ENCODE assay signal across 1 cellular context in the genomic region with DNA sequence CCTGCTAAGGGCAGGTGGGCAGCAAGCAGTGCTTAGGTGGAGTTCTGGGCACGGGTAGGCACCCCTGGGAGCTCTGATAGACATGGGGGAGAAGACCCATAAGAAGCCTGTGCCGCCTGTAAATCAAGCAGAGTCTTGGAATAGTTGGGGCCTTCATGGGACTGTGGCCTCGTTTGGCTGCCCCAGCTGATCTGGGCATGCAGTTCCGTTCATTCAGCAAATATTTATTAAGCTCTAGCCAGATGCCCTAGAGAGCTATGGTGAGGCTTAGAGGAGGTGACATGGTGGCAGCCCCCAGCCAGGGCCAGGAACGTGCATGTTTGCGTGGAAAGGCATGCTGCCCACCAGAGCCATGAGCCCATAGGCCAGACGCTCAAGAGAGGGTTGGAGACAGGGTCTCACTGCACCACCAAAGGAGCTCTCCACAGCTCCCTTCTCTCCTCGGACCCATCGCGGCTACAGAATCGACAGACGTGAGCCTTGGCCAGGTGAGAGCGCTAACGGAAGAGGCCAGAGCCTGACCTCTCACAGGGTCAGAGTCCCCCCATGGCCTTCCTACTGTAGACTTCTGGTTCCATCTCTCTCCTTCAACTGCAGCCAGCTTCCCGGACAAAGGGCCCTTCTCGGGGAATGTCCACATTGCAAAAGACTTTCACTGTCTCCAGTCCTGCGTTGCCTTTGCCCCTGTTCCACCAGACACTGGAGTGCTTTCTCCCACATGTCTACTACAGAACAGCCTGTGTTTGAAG.
TF ChIP-seq lines count a peak whose summit lies in the region.

No MANE protein-coding gene starts in this region.

TF ChIP-seq in HepG2, 621 proteins besides CTCF, POLR2A, EP300 and RAD21 (continued from another document and continues in another):
- TF ChIP-seq, protein P1, sequence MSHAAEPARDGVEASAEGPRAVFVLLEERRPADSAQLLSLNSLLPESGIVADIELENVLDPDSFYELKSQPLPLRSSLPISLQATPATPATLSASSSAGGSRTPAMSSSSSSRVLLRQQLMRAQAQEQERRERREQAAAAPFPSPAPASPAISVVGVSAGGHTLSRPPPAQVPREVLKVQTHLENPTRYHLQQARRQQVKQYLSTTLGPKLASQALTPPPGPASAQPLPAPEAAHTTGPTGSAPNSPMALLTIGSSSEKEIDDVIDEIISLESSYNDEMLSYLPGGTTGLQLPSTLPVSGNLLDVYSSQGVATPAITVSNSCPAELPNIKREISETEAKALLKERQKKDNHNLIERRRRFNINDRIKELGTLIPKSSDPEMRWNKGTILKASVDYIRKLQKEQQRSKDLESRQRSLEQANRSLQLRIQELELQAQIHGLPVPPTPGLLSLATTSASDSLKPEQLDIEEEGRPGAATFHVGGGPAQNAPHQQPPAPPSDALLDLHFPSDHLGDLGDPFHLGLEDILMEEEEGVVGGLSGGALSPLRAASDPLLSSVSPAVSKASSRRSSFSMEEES (CRISPR knock-in tag; IDR thresholded peaks at IDR 0.05): no peak
- no peak; the same call in 1 of the 2 replicates for TF ChIP-seq MEF2D (CRISPR knock-in tag; IDR thresholded peaks at IDR 0.05)
- TF ChIP-seq SIN3B (IDR thresholded peaks at IDR 0.05; ENCODE audit: low read length): no peak
- TF ChIP-seq, protein P2, sequence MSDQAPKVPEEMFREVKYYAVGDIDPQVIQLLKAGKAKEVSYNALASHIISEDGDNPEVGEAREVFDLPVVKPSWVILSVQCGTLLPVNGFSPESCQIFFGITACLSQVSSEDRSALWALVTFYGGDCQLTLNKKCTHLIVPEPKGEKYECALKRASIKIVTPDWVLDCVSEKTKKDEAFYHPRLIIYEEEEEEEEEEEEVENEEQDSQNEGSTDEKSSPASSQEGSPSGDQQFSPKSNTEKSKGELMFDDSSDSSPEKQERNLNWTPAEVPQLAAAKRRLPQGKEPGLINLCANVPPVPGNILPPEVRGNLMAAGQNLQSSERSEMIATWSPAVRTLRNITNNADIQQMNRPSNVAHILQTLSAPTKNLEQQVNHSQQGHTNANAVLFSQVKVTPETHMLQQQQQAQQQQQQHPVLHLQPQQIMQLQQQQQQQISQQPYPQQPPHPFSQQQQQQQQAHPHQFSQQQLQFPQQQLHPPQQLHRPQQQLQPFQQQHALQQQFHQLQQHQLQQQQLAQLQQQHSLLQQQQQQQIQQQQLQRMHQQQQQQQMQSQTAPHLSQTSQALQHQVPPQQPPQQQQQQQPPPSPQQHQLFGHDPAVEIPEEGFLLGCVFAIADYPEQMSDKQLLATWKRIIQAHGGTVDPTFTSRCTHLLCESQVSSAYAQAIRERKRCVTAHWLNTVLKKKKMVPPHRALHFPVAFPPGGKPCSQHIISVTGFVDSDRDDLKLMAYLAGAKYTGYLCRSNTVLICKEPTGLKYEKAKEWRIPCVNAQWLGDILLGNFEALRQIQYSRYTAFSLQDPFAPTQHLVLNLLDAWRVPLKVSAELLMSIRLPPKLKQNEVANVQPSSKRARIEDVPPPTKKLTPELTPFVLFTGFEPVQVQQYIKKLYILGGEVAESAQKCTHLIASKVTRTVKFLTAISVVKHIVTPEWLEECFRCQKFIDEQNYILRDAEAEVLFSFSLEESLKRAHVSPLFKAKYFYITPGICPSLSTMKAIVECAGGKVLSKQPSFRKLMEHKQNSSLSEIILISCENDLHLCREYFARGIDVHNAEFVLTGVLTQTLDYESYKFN (CRISPR knock-in tag; conservative IDR thresholded peaks at IDR 0.05): no peak; the same call in none of the 2 replicates
- no peak for TF ChIP-seq MEIS2 (CRISPR knock-in tag; IDR thresholded peaks at IDR 0.05)
- TF ChIP-seq SRY (CRISPR knock-in tag; IDR thresholded peaks at IDR 0.05): 0 out of 2 replicates have a peak, but pooled peaks have one; percentile 71
- TF ChIP-seq ZKSCAN1 (IDR thresholded peaks at IDR 0.05; ENCODE audit: low read length): no peak
- no peak for TF ChIP-seq ZNF136 (CRISPR knock-in tag; IDR thresholded peaks at IDR 0.05; ENCODE audit: low read depth)
- TF ChIP-seq MATR3 (CRISPR knock-in tag; IDR thresholded peaks at IDR 0.05): no peak
- TF ChIP-seq RXRA (CRISPR knock-in tag; IDR thresholded peaks at IDR 0.05): peak; percentile 49; the same call in 1 of the 2 replicates
- TF ChIP-seq ELF4 (CRISPR knock-in tag; IDR thresholded peaks at IDR 0.05; ENCODE audit: borderline replicate concordance): no peak
- no peak for TF ChIP-seq FOSL2 (CRISPR knock-in tag; IDR thresholded peaks at IDR 0.05)
- no peak for TF ChIP-seq ESRRA (CRISPR knock-in tag; IDR thresholded peaks at IDR 0.05; ENCODE audit: low read depth)
- TF ChIP-seq SMC3 (IDR thresholded peaks at IDR 0.05; ENCODE audit: low read length): no peak
- TF ChIP-seq ZNF737 (CRISPR knock-in tag; IDR thresholded peaks at IDR 0.05; ENCODE audit: borderline replicate concordance): no peak
- TF ChIP-seq, protein P3, sequence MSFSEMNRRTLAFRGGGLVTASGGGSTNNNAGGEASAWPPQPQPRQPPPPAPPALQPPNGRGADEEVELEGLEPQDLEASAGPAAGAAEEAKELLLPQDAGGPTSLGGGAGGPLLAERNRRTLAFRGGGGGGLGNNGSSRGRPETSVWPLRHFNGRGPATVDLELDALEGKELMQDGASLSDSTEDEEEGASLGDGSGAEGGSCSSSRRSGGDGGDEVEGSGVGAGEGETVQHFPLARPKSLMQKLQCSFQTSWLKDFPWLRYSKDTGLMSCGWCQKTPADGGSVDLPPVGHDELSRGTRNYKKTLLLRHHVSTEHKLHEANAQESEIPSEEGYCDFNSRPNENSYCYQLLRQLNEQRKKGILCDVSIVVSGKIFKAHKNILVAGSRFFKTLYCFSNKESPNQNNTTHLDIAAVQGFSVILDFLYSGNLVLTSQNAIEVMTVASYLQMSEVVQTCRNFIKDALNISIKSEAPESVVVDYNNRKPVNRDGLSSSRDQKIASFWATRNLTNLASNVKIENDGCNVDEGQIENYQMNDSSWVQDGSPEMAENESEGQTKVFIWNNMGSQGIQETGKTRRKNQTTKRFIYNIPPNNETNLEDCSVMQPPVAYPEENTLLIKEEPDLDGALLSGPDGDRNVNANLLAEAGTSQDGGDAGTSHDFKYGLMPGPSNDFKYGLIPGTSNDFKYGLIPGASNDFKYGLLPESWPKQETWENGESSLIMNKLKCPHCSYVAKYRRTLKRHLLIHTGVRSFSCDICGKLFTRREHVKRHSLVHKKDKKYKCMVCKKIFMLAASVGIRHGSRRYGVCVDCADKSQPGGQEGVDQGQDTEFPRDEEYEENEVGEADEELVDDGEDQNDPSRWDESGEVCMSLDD (CRISPR knock-in tag; IDR thresholded peaks at IDR 0.05; ENCODE audit: borderline replicate concordance): no peak
- no peak for TF ChIP-seq IRX3 (CRISPR knock-in tag; IDR thresholded peaks at IDR 0.05; ENCODE audit: borderline replicate concordance, low read depth)
- TF ChIP-seq, protein P4, sequence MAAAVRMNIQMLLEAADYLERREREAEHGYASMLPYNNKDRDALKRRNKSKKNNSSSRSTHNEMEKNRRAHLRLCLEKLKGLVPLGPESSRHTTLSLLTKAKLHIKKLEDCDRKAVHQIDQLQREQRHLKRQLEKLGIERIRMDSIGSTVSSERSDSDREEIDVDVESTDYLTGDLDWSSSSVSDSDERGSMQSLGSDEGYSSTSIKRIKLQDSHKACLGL (CRISPR knock-in tag; IDR thresholded peaks at IDR 0.05): no peak
- no peak for TF ChIP-seq HOXA7 (CRISPR knock-in tag; IDR thresholded peaks at IDR 0.05)
- TF ChIP-seq ELF1 (CRISPR knock-in tag; IDR thresholded peaks at IDR 0.05): no peak
- no peak for TF ChIP-seq FOXM1 (CRISPR knock-in tag; IDR thresholded peaks at IDR 0.05)
- TF ChIP-seq TSC22D2 (CRISPR knock-in tag; IDR thresholded peaks at IDR 0.05; ENCODE audit: borderline replicate concordance): no peak
- TF ChIP-seq ZNF263 (CRISPR knock-in tag; IDR thresholded peaks at IDR 0.05): no peak; the same call in 1 of the 2 replicates
- TF ChIP-seq, protein P5, sequence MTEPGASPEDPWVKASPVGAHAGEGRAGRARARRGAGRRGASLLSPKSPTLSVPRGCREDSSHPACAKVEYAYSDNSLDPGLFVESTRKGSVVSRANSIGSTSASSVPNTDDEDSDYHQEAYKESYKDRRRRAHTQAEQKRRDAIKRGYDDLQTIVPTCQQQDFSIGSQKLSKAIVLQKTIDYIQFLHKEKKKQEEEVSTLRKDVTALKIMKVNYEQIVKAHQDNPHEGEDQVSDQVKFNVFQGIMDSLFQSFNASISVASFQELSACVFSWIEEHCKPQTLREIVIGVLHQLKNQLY (CRISPR knock-in tag; IDR thresholded peaks at IDR 0.05): peak; percentile 46; the same call in 1 of the 2 replicates
- no peak for TF ChIP-seq PCBP2 (optimal IDR thresholded peaks at IDR 0.05; ENCODE audit: low read depth, low read length, poor library complexity, severe bottlenecking)
- no peak for TF ChIP-seq ZNF891 (CRISPR knock-in tag; IDR thresholded peaks at IDR 0.05)
- TF ChIP-seq TCF7L2 (IDR thresholded peaks at IDR 0.05; ENCODE audit: low read depth, low read length): no peak
- peak; percentile 6 for TF ChIP-seq TEAD3 (CRISPR knock-in tag; optimal IDR thresholded peaks at IDR 0.05; ENCODE audit: borderline replicate concordance)
- TF ChIP-seq, protein P6, sequence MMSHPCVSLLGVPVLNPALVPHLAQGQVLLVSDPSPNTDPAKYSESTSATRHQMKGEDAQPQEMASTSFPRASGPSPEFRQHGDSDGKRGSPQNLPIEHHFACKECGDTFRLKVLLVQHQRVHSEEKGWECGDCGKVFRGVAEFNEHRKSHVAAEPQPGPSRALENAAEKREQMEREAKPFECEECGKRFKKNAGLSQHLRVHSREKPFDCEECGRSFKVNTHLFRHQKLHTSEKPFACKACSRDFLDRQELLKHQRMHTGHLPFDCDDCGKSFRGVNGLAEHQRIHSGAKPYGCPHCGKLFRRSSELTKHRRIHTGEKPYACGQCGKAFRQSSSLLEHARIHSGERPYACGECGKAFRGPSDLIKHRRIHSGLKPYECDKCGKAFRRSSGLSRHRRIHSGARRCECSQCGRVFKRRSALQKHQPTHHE (CRISPR knock-in tag; IDR thresholded peaks at IDR 0.05; ENCODE audit: borderline replicate concordance): no peak
- TF ChIP-seq ZEB1 (IDR thresholded peaks at IDR 0.05; ENCODE audit: insufficient replicate concordance, low read depth): peak; percentile 69
- no peak for TF ChIP-seq SNAPC2 (CRISPR knock-in tag; IDR thresholded peaks at IDR 0.05)
- peak; percentile 66; the same call in 1 of the 2 replicates for TF ChIP-seq MTA1 (CRISPR knock-in tag; IDR thresholded peaks at IDR 0.05; ENCODE audit: borderline replicate concordance)
- TF ChIP-seq HOXA5 (CRISPR knock-in tag; IDR thresholded peaks at IDR 0.05): no peak
- TF ChIP-seq, protein P7, sequence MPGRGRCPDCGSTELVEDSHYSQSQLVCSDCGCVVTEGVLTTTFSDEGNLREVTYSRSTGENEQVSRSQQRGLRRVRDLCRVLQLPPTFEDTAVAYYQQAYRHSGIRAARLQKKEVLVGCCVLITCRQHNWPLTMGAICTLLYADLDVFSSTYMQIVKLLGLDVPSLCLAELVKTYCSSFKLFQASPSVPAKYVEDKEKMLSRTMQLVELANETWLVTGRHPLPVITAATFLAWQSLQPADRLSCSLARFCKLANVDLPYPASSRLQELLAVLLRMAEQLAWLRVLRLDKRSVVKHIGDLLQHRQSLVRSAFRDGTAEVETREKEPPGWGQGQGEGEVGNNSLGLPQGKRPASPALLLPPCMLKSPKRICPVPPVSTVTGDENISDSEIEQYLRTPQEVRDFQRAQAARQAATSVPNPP (CRISPR knock-in tag; IDR thresholded peaks at IDR 0.05): no peak
- no peak for TF ChIP-seq GZF1 (CRISPR knock-in tag; IDR thresholded peaks at IDR 0.05)
- no peak for TF ChIP-seq ZNF761 (CRISPR knock-in tag; conservative IDR thresholded peaks at IDR 0.05)
- TF ChIP-seq SPEN (CRISPR knock-in tag; IDR thresholded peaks at IDR 0.05; ENCODE audit: low read depth): no peak
- peak; percentile 62; the same call in 1 of the 2 replicates for TF ChIP-seq NCOA2 (CRISPR knock-in tag; IDR thresholded peaks at IDR 0.05)
- no peak for TF ChIP-seq ZBTB8A (CRISPR knock-in tag; IDR thresholded peaks at IDR 0.05; ENCODE audit: borderline replicate concordance, low read depth)
- no peak for TF ChIP-seq GTF3A (CRISPR knock-in tag; conservative IDR thresholded peaks at IDR 0.05)
- TF ChIP-seq SAFB2 (CRISPR knock-in tag; IDR thresholded peaks at IDR 0.05; ENCODE audit: borderline replicate concordance, low read depth): 0 out of 2 replicates have a peak, but pooled peaks have one; percentile 57
- TF ChIP-seq ZNF20 (CRISPR knock-in tag; IDR thresholded peaks at IDR 0.05): no peak
- no peak for TF ChIP-seq HCFC1 (IDR thresholded peaks at IDR 0.05; ENCODE audit: low read depth, low read length)
- TF ChIP-seq, protein P8, sequence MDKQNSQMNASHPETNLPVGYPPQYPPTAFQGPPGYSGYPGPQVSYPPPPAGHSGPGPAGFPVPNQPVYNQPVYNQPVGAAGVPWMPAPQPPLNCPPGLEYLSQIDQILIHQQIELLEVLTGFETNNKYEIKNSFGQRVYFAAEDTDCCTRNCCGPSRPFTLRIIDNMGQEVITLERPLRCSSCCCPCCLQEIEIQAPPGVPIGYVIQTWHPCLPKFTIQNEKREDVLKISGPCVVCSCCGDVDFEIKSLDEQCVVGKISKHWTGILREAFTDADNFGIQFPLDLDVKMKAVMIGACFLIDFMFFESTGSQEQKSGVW (CRISPR knock-in tag; IDR thresholded peaks at IDR 0.05; ENCODE audit: borderline replicate concordance): no peak
- no peak for TF ChIP-seq CBX2 (IDR thresholded peaks at IDR 0.05; ENCODE audit: low read depth, low read length)
- no peak for TF ChIP-seq CBX2 (CRISPR knock-in tag; IDR thresholded peaks at IDR 0.05; ENCODE audit: low read depth)
- TF ChIP-seq ZBTB3 (CRISPR knock-in tag; IDR thresholded peaks at IDR 0.05; ENCODE audit: borderline replicate concordance, low read depth): no peak
- TF ChIP-seq, protein P9, sequence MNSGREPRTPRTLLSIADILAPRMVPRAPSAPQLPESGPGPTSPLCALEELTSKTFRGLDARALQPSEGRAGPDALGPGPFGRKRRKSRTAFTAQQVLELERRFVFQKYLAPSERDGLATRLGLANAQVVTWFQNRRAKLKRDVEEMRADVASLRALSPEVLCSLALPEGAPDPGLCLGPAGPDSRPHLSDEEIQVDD (CRISPR knock-in tag; IDR thresholded peaks at IDR 0.05; ENCODE audit: borderline replicate concordance): no peak
- peak; percentile 28; the same call in 1 of the 2 replicates for TF ChIP-seq ARID2 (CRISPR knock-in tag; IDR thresholded peaks at IDR 0.05; ENCODE audit: borderline replicate concordance)
- TF ChIP-seq MIXL1 (CRISPR knock-in tag; IDR thresholded peaks at IDR 0.05): no peak
- TF ChIP-seq GPN1 (CRISPR knock-in tag; IDR thresholded peaks at IDR 0.05; ENCODE audit: borderline replicate concordance): no peak
- no peak for TF ChIP-seq NPAS2 (CRISPR knock-in tag; IDR thresholded peaks at IDR 0.05; ENCODE audit: borderline replicate concordance)
- no peak for TF ChIP-seq MYNN (CRISPR knock-in tag; IDR thresholded peaks at IDR 0.05; ENCODE audit: low read depth)
